In the genomic region with DNA sequence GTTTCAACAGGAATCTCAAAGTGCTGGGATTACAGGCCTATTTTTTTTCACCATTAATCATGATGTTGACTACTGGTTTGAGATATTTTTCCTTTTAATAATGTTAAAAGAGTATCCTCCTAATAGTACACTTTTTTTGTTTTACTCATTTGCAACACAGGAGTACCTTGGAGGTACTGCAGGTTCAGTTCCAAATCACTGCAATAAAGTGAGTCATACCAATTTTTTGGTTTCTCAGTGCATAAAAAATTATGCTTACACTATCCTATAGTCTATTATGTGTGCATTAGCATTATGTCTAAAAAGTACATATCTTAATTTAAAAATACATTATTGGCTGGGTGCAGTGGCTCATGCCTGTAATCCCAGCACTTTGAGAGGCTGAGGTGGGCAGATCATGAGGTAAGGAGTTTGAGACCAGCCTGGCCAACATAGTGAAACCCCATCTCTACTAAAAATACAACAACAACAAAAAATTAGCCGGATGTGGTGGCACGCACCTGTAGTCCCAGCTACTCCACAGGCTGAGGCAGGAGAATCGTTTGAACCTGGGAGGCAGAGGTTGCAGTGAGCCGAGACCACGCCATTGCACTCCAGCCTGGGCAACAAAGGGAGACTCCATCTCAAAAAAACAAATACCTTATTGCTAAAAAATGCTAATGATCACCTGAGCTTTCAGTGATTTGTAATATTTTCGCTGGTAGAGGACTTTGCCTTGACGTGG, we compare ENCODE assay signal across 15 cellular contexts. TPM values are rescaled to one million over a fixed set of nuclear protein-coding genes. Genes with fewer than 3 reads are reported as not detected.
"Had no signal": no experiment of that assay in that cellular context is flagged by ENCODE, and none has a peak within 500 bp of the region (broad histone marks: within the 10 kb centered on the region; RNA-seq: fewer than 3 reads in every experiment).

No MANE protein-coding gene starts in this region.

RNA-seq across cellular contexts. Expression of gene HRCT1, which starts 8.5 kb away (rescaled TPM):
- total RNA-seq: activated CD4-positive, alpha-beta memory T cell treated with anti-CD3 and anti-CD28 coated beads, Interleukin-2, amount 10 ng/mL, durations not matched to agents 7 days and 5 days; activated CD4-positive, alpha-beta T cell treated with anti-CD3 and anti-CD28 coated beads, Interleukin-2, amount 10 ng/mL, durations not matched to agents 7 days and 5 days; activated CD8-positive, alpha-beta memory T cell treated with anti-CD3 and anti-CD28 coated beads, Interleukin-2, amount 10 ng/mL, durations not matched to agents 7 days and 5 days; activated CD8-positive, alpha-beta T cell treated with anti-CD3 and anti-CD28 coated beads, Interleukin-2, amount 10 ng/mL, durations not matched to agents 7 days and 5 days; activated naive CD8-positive, alpha-beta T cell treated with anti-CD3 and anti-CD28 coated beads, Interleukin-2, amount 10 ng/mL, durations not matched to agents 7 days and 5 days; activated T-helper 2 cell treated with anti-CD3 and anti-CD28 coated beads, Interferon-gamma antibody, Interleukin-2, Interleukin-4, amounts not matched to agents 10 μg/mL and 5 μg/mL and 100 μg/mL, durations not matched to agents 14 hours and 24 hours and 36 hours; cardiac muscle cell; T-helper 17 cell; T-helper 2 cell treated with Interferon-gamma antibody and Interleukin-4, amounts not matched to agents 100 ng/mL and 5 ng/mL, for 36 hours; WTC11 had no signal
- polyA plus RNA-seq: cardiac muscle cell had no signal

RNA-seq across cellular contexts. Expression of gene SPAAR, which starts 11.8 kb away (rescaled TPM):
- total RNA-seq: activated CD4-positive, alpha-beta memory T cell treated with anti-CD3 and anti-CD28 coated beads, Interleukin-2, amount 10 ng/mL, durations not matched to agents 7 days and 5 days; activated CD4-positive, alpha-beta T cell treated with anti-CD3 and anti-CD28 coated beads, Interleukin-2, amount 10 ng/mL, durations not matched to agents 7 days and 5 days; activated CD8-positive, alpha-beta memory T cell treated with anti-CD3 and anti-CD28 coated beads, Interleukin-2, amount 10 ng/mL, durations not matched to agents 7 days and 5 days; activated CD8-positive, alpha-beta T cell treated with anti-CD3 and anti-CD28 coated beads, Interleukin-2, amount 10 ng/mL, durations not matched to agents 7 days and 5 days; activated naive CD8-positive, alpha-beta T cell treated with anti-CD3 and anti-CD28 coated beads, Interleukin-2, amount 10 ng/mL, durations not matched to agents 7 days and 5 days; activated T-helper 2 cell treated with anti-CD3 and anti-CD28 coated beads, Interferon-gamma antibody, Interleukin-2, Interleukin-4, amounts not matched to agents 10 μg/mL and 5 μg/mL and 100 μg/mL, durations not matched to agents 14 hours and 24 hours and 36 hours; bronchial epithelial cell; T-helper 17 cell; T-helper 2 cell treated with Interferon-gamma antibody and Interleukin-4, amounts not matched to agents 100 ng/mL and 5 ng/mL, for 36 hours had no signal

RNA-seq across cellular contexts. Expression of gene OR13J1, which starts 27.3 kb away (rescaled TPM):
- total RNA-seq: activated CD4-positive, alpha-beta memory T cell treated with anti-CD3 and anti-CD28 coated beads, Interleukin-2, amount 10 ng/mL, durations not matched to agents 7 days and 5 days; activated CD4-positive, alpha-beta T cell treated with anti-CD3 and anti-CD28 coated beads, Interleukin-2, amount 10 ng/mL, durations not matched to agents 7 days and 5 days; activated CD8-positive, alpha-beta memory T cell treated with anti-CD3 and anti-CD28 coated beads, Interleukin-2, amount 10 ng/mL, durations not matched to agents 7 days and 5 days; activated CD8-positive, alpha-beta T cell treated with anti-CD3 and anti-CD28 coated beads, Interleukin-2, amount 10 ng/mL, durations not matched to agents 7 days and 5 days; activated naive CD8-positive, alpha-beta T cell treated with anti-CD3 and anti-CD28 coated beads, Interleukin-2, amount 10 ng/mL, durations not matched to agents 7 days and 5 days; activated T-helper 2 cell treated with anti-CD3 and anti-CD28 coated beads, Interferon-gamma antibody, Interleukin-2, Interleukin-4, amounts not matched to agents 10 μg/mL and 5 μg/mL and 100 μg/mL, durations not matched to agents 14 hours and 24 hours and 36 hours; ascending aorta; bronchial epithelial cell; cardiac muscle cell; chondrocyte; colonic mucosa; T-helper 17 cell; T-helper 2 cell treated with Interferon-gamma antibody and Interleukin-4, amounts not matched to agents 100 ng/mL and 5 ng/mL, for 36 hours; WTC11 had no signal
- polyA plus RNA-seq: adipose tissue, cardiac muscle cell had no signal
